2 cellular contexts compared by ENCODE assay signal in genomic region chr2:189406612-189407011, GRCh38.
TF ChIP-seq lines count a peak whose summit lies in the region.

No MANE protein-coding gene starts in this region.

TF ChIP-seq in SK-N-SH, 30 proteins besides CTCF, POLR2A, EP300 and RAD21:
- TF ChIP-seq IRF3 (IDR thresholded peaks at IDR 0.05; ENCODE audit: low read depth, low read length) = no peak
- TF ChIP-seq GATA2 (CRISPR knock-in tag; IDR thresholded peaks at IDR 0.05) = no peak
- no peak for TF ChIP-seq MEF2A (IDR thresholded peaks at IDR 0.05; ENCODE audit: borderline replicate concordance, low read depth)
- no peak for TF ChIP-seq NRF1 (IDR thresholded peaks at IDR 0.05; ENCODE audit: low read depth, low read length)
- TF ChIP-seq FOXJ3 (CRISPR knock-in tag; IDR thresholded peaks at IDR 0.05) = no peak
- no peak for TF ChIP-seq EZH2phosphoT487 (IDR thresholded peaks at IDR 0.05; ENCODE audit: borderline replicate concordance, low read depth)
- TF ChIP-seq FOXM1 (IDR thresholded peaks at IDR 0.05; ENCODE audit: low read depth) = no peak
- no peak for TF ChIP-seq USF1 (IDR thresholded peaks at IDR 0.05; ENCODE audit: borderline replicate concordance, low read depth)
- TF ChIP-seq RFX5 (IDR thresholded peaks at IDR 0.05; ENCODE audit: low read length) = no peak
- TF ChIP-seq NFIC (IDR thresholded peaks at IDR 0.05; ENCODE audit: borderline replicate concordance) = no peak
- TF ChIP-seq RCOR1 (IDR thresholded peaks at IDR 0.05; ENCODE audit: low read length) = no peak
TF ChIP-seq in SK-N-SH: peak in this region for 0.

TF ChIP-seq in SK-N-SH treated with all-trans-retinoic acid at 6 μM for 48 hours, 23 proteins besides CTCF, POLR2A, EP300 and RAD21:
- no peak for TF ChIP-seq TOX (CRISPR knock-in tag; IDR thresholded peaks at IDR 0.05; ENCODE audit: borderline replicate concordance)
- TF ChIP-seq SNAI2 (CRISPR knock-in tag; IDR thresholded peaks at IDR 0.05) = no peak
- no peak for TF ChIP-seq PPARA (CRISPR knock-in tag; IDR thresholded peaks at IDR 0.05; ENCODE audit: borderline replicate concordance)
- TF ChIP-seq ZNF565 (CRISPR knock-in tag; conservative IDR thresholded peaks at IDR 0.05; ENCODE audit: low read depth) = no peak
- no peak for TF ChIP-seq TSHZ2 (CRISPR knock-in tag; IDR thresholded peaks at IDR 0.05)
- TF ChIP-seq PATZ1 (CRISPR knock-in tag; IDR thresholded peaks at IDR 0.05; ENCODE audit: borderline replicate concordance) = no peak
- TF ChIP-seq CSRNP3 (CRISPR knock-in tag; IDR thresholded peaks at IDR 0.05) = no peak
